In genomic region chr16:22191089-22191965, GRCh38 we compare ENCODE assay signal across 8 cellular contexts. TPM values are rescaled to one million over a fixed set of nuclear protein-coding genes. Genes with fewer than 3 reads are reported as not detected.
DNase-seq lines count a peak whose midpoint lies in the region; ATAC-seq and TF ChIP-seq lines count a peak whose summit lies in the region.

No MANE protein-coding gene starts in this region.

- no peak for TF ChIP-seq CTCF in fibroblast of mammary gland (conservative IDR thresholded peaks at IDR 0.05; ENCODE audit: control insufficient read depth, insufficient read depth, low read depth, low read length)

- DNase-seq in DMS153 treated with DMSO at 0.1 percent for 48 hours (lab: John Stamatoyannopoulos, UW; ENCODE audit: unreplicated experiment) (peak; percentile 94), GM23248 (peak; percentile 100), LHCN-M2 (ENCODE audit: low read depth) (peak; percentile 95), RPMI7951 (ENCODE audit: low read depth) (peak; percentile 95), fibroblast of mammary gland (ENCODE audit: low read depth) (peak; percentile 98)
- DNase-seq in natural killer cell treated with Interleukin-12 subunit alpha and Interleukin-12 subunit beta and Interleukin-15 and Interleukin-18, amount 100 ng/mL, for 72 hours (ENCODE audit: low spot score): peak; percentile 98
- DNase-seq in stimulated activated naive CD8-positive, alpha-beta T cell treated with anti-CD3 and anti-CD28 coated beads, Interleukin-15, Interleukin-2, amounts not matched to agents 100 U/mL and 50 U/mL, for 24 hours: peak; percentile 98

- H3K4me3 Mint-ChIP-seq in activated T-helper 17 cell treated with anti-CD3 and anti-CD28 coated beads, Interleukin-2, amount 50 U/mL, for 72 hours: peak overlapping the region; percentile 99
- H3K4me3 Mint-ChIP-seq in natural killer cell treated with Interleukin-12 subunit alpha and Interleukin-12 subunit beta and Interleukin-15 and Interleukin-18, amount 100 ng/mL, for 72 hours: peak overlapping the region; percentile 88

- H3K9me3 ChIP-seq in GM23248 (ENCODE audit: low read depth): no peaks in the 10 kb centered on the region

- no peaks in the 10 kb centered on the region for H3K79me2 ChIP-seq in GM23248 (ENCODE audit: insufficient read depth)

- peaks cover 9% of the 10 kb centered on the region for H3K9me3 Mint-ChIP-seq in activated T-helper 17 cell treated with anti-CD3 and anti-CD28 coated beads, Interleukin-2, amount 50 U/mL, for 72 hours
- H3K9me3 Mint-ChIP-seq in natural killer cell treated with Interleukin-12 subunit alpha and Interleukin-12 subunit beta and Interleukin-15 and Interleukin-18, amount 100 ng/mL, for 72 hours: peaks cover 7% of the 10 kb centered on the region

- H3K9ac ChIP-seq in GM23248: peak overlapping the region; percentile 91

- peak overlapping the region; percentile 97 for H3K27ac ChIP-seq in GM23248

- peaks cover 23% of the 10 kb centered on the region for H3K36me3 Mint-ChIP-seq in activated T-helper 17 cell treated with anti-CD3 and anti-CD28 coated beads, Interleukin-2, amount 50 U/mL, for 72 hours (ENCODE audit: low read depth)
- H3K36me3 Mint-ChIP-seq in natural killer cell treated with Interleukin-12 subunit alpha and Interleukin-12 subunit beta and Interleukin-15 and Interleukin-18, amount 100 ng/mL, for 72 hours: no peaks in the 10 kb centered on the region

- in situ Hi-C loops in GM23248 (cut with MboI): no loop called here

- H3K4me1 Mint-ChIP-seq in activated T-helper 17 cell treated with anti-CD3 and anti-CD28 coated beads, Interleukin-2, amount 50 U/mL, for 72 hours: peaks cover 39% of the 10 kb centered on the region
- peaks cover 52 to 67% of the 10 kb centered on the region in 2 donors for H3K4me1 Mint-ChIP-seq in natural killer cell treated with Interleukin-12 subunit alpha and Interleukin-12 subunit beta and Interleukin-15 and Interleukin-18, amount 100 ng/mL, for 72 hours (ENCODE audit: low read depth in 2 of 2)

- no peaks in the 10 kb centered on the region for H3K27me3 ChIP-seq in GM23248 (replicated peaks; ENCODE audit: insufficient read depth)

- H3K9me2 ChIP-seq in GM23248 (ENCODE audit: insufficient read depth): no peaks in the 10 kb centered on the region

- no peaks in the 10 kb centered on the region for H4K20me1 ChIP-seq in GM23248 (ENCODE audit: insufficient read depth)

- 3 to 4% methylated on average over 28 to 33 of the region's 33 CpGs for WGBS in GM23248 (ENCODE audit: low coverage in 1 of 2, low lambda C conversion rate in 2 of 2, missing lambda C conversion rate in 2 of 2), 2 experiments

- no peaks in the 10 kb centered on the region for H3K36me3 ChIP-seq in GM23248 (ENCODE audit: low read depth)

- peaks cover 34% of the 10 kb centered on the region for H3F3A ChIP-seq in GM23248 (ENCODE audit: insufficient read depth)

- H3K27ac Mint-ChIP-seq in activated T-helper 17 cell treated with anti-CD3 and anti-CD28 coated beads, Interleukin-2, amount 50 U/mL, for 72 hours: peak overlapping the region; percentile 99
- peak overlapping the region; percentile 72 to 91 for H3K27ac Mint-ChIP-seq in natural killer cell treated with Interleukin-12 subunit alpha and Interleukin-12 subunit beta and Interleukin-15 and Interleukin-18, amount 100 ng/mL, for 72 hours

- peak overlapping the region; percentile 84 for H2AFZ ChIP-seq in GM23248

- H3K4me3 ChIP-seq in GM23248 (peak overlapping the region; percentile 69), fibroblast of mammary gland (ENCODE audit: control insufficient read depth, low read depth, low read length) (peak overlapping the region; percentile 57)

- peak overlapping the region; percentile 90 for H3K4me2 ChIP-seq in GM23248 (ENCODE audit: unreplicated experiment)

- H3K27me3 Mint-ChIP-seq in activated T-helper 17 cell treated with anti-CD3 and anti-CD28 coated beads, Interleukin-2, amount 50 U/mL, for 72 hours: no peaks in the 10 kb centered on the region
- no peaks in the 10 kb centered on the region for H3K27me3 Mint-ChIP-seq in natural killer cell treated with Interleukin-12 subunit alpha and Interleukin-12 subunit beta and Interleukin-15 and Interleukin-18, amount 100 ng/mL, for 72 hours

- H3K4me1 ChIP-seq in GM23248 (ENCODE audit: insufficient read depth): peaks cover 24% of the 10 kb centered on the region

- peak; percentile 58 for ATAC-seq in activated T-helper 17 cell treated with anti-CD3 and anti-CD28 coated beads, Interleukin-2, amount 50 U/mL, for 72 hours (replicated peaks)
- ATAC-seq in natural killer cell treated with Interleukin-12 subunit alpha and Interleukin-12 subunit beta and Interleukin-15 and Interleukin-18, amount 100 ng/mL, for 72 hours: peak; percentile 69 to 78
- peak; percentile 37 for ATAC-seq in stimulated activated naive CD8-positive, alpha-beta T cell treated with anti-CD3 and anti-CD28 coated beads, Interleukin-15, Interleukin-2, amounts not matched to agents 100 U/mL and 50 U/mL, for 24 hours

RNA-seq across cellular contexts. Expression of gene EEF2K, which starts 14.8 kb away (rescaled TPM):
- 16.3 and 16.6 TPM in 2 replicates for total RNA-seq in GM23248 (2014; rRNA removed; shearing (Covaris generic))
- 6.9 and 8.7 TPM in 2 replicates for polyA plus RNA-seq in GM23248 (2016; fragmentation: Nextera tagmentation; extraction: Ambion mirVana)
- 15.1 and 16.1 TPM in 2 replicates for total RNA-seq in LHCN-M2 (2014; rRNA removed)
- 5.6 TPM for polyA plus RNA-seq in LHCN-M2 (2012)
- 15.7 and 17.7 TPM in 2 replicates for total RNA-seq in RPMI7951 (2014; rRNA removed; shearing (Covaris generic))
- 10 to 100 TPM; 22.5 to 29.0 TPM for total RNA-seq in activated T-helper 17 cell treated with anti-CD3 and anti-CD28 coated beads, Interleukin-2, amount 50 U/mL, for 72 hours
- 10 to 100 TPM; 13.7 to 42.6 TPM for total RNA-seq in natural killer cell treated with Interleukin-12 subunit alpha and Interleukin-12 subunit beta and Interleukin-15 and Interleukin-18, amount 100 ng/mL, for 72 hours

RNA-seq across cellular contexts. Expression of gene SDR42E2, which starts 29.0 kb away (rescaled TPM):
- not detected in 2 replicates for total RNA-seq in GM23248 (2014; rRNA removed; shearing (Covaris generic))
- polyA plus RNA-seq in GM23248 (2016; fragmentation: Nextera tagmentation; extraction: Ambion mirVana): not detected in 2 replicates
- not detected in 2 replicates for total RNA-seq in LHCN-M2 (2014; rRNA removed)
- polyA plus RNA-seq in LHCN-M2 (2012): 0.02 TPM
- total RNA-seq in RPMI7951 (2014; rRNA removed; shearing (Covaris generic)): not detected in 2 replicates
- total RNA-seq in activated T-helper 17 cell treated with anti-CD3 and anti-CD28 coated beads, Interleukin-2, amount 50 U/mL, for 72 hours: not detected
- total RNA-seq in natural killer cell treated with Interleukin-12 subunit alpha and Interleukin-12 subunit beta and Interleukin-15 and Interleukin-18, amount 100 ng/mL, for 72 hours: under 1 TPM in 1 of 2 donors, not detected in 1; 0.22 TPM

Comparison
In these comparisons a context has a peak if more than half of its experiments do, and no peak if none do; other contexts are left out.
1. Peak in every context shown above with its lines: DNase-seq, ATAC-seq, H3K4me3 ChIP-seq and H3K27ac ChIP-seq.